25 cellular contexts compared by ENCODE assay signal in genomic region chr11:61338783-61339489, GRCh38.
"Had no signal": no experiment of that assay in that cellular context is flagged by ENCODE, and none has a peak within 500 bp of the region (broad histone marks: within the 10 kb centered on the region; RNA-seq: fewer than 3 reads in every experiment).

No MANE protein-coding gene starts in this region.

- DNase-seq: activated CD4-positive, alpha-beta T cell treated with anti-CD3 and anti-CD28 coated beads for 36 hours; activated CD4-positive, CD25-positive, alpha-beta regulatory T cell; activated CD8-positive, alpha-beta memory T cell treated with anti-CD3 and anti-CD28 coated beads, Interleukin-2, amount 10 ng/mL, durations not matched to agents 7 days and 5 days; activated CD8-positive, alpha-beta T cell treated with anti-CD3 and anti-CD28 coated beads, Interleukin-2, amount 10 ng/mL, durations not matched to agents 7 days and 5 days; activated naive CD4-positive, alpha-beta T cell treated with anti-CD3 and anti-CD28 coated beads for 36 hours; activated naive CD8-positive, alpha-beta T cell treated with anti-CD3 and anti-CD28 coated beads for 36 hours; activated T-cell treated with anti-CD3 and anti-CD28 coated beads, Interleukin-2, amount 50 U/mL, for 72 hours; body of pancreas; foreskin keratinocyte; heart right ventricle; retina; stimulated activated CD4-positive, alpha-beta T cell treated with anti-CD3 and anti-CD28 coated beads, Interleukin-15, amount 100 ng/mL, for 24 hours; stimulated activated CD4-positive, alpha-beta T cell treated with anti-CD3 and anti-CD28 coated beads, Interleukin-2, amount 100 ng/mL, for 24 hours; stimulated activated naive CD8-positive, alpha-beta T cell treated with anti-CD3 and anti-CD28 coated beads, Interleukin-15, Interleukin-2, amounts not matched to agents 100 U/mL and 50 U/mL, for 24 hours; testis; transverse colon had no signal

- H3K4me1 ChIP-seq: foreskin keratinocyte, prostate gland had no signal

- H3K4me2 ChIP-seq: smooth muscle cell had no signal

- H3K4me3 ChIP-seq: adrenal gland, body of pancreas, cardiac muscle cell, esophagus muscularis mucosa, heart right ventricle, left lung, lung, ovary, prostate gland, smooth muscle cell, testis, transverse colon had no signal

- H3K36me3 ChIP-seq: cardiac muscle cell, ovary, transverse colon had no signal

- H3K27me3 ChIP-seq: adrenal gland, body of pancreas, cardiac muscle cell, esophagus muscularis mucosa, foreskin keratinocyte, heart right ventricle, left lung, neutrophil, ovary, testis, transverse colon had no signal

- ATAC-seq: activated CD4-positive, alpha-beta T cell treated with anti-CD3 and anti-CD28 coated beads for 36 hours; activated CD8-positive, alpha-beta memory T cell treated with anti-CD3 and anti-CD28 coated beads, Interleukin-2, amount 10 ng/mL, durations not matched to agents 7 days and 5 days; activated CD8-positive, alpha-beta T cell treated with anti-CD3 and anti-CD28 coated beads, Interleukin-2, amount 10 ng/mL, durations not matched to agents 7 days and 5 days; activated T-cell treated with anti-CD3 and anti-CD28 coated beads, Interleukin-2, amount 50 U/mL, for 72 hours; body of pancreas; foreskin keratinocyte; heart right ventricle; left lung; stimulated activated naive CD8-positive, alpha-beta T cell treated with anti-CD3 and anti-CD28 coated beads, Interleukin-15, Interleukin-2, amounts not matched to agents 100 U/mL and 50 U/mL, for 24 hours had no signal

- H3K27ac ChIP-seq: adrenal gland, body of pancreas, cardiac muscle cell, esophagus muscularis mucosa, foreskin keratinocyte, heart right ventricle, left lung, neutrophil, ovary, prostate gland, testis, transverse colon had no signal

- H3K9me3 ChIP-seq: adrenal gland, body of pancreas, esophagus muscularis mucosa, heart right ventricle, left lung, neutrophil, ovary, prostate gland, testis, transverse colon had no signal
